Comparison of ENCODE assay signal across 8 cellular contexts in the genomic region with DNA sequence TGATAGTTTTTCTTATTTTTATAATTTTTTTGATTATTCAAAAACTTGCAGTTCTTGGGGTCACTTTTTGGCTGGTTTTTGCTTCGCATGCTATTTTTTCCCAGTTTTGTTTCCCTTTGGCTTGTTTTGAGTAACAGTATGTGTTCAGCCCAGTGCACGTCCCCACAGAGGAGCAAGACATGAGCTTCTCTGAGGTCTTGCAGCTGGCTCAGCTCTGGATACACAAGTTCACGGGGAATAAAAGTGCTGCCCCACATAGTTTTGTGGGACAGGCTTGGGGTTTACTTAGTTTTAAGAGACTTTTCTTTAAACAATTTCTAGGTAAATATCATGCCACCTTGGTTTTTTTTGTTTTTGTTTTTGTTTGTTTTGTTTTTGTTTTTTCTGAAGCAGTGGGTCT.
"Had no signal": no experiment of that assay in that cellular context is flagged by ENCODE, and none has a peak within 500 bp of the region (broad histone marks: within the 10 kb centered on the region; RNA-seq: fewer than 3 reads in every experiment).

No MANE protein-coding gene starts in this region.

- ATAC-seq: HCT116, K562 had no signal

- H3K4me3 Mint-ChIP-seq: HFFc6 had no signal

- H3K27ac ChIP-seq: GM23248 had no signal

- H3K36me3 ChIP-seq: HAP-1 had no signal

- H2AFZ ChIP-seq: GM23248 had no signal

- H3K9ac ChIP-seq: GM23248 had no signal

- H3K4me1 ChIP-seq: HAP-1 had no signal

- H3K4me3 ChIP-seq: GM23248, HAP-1, K562 had no signal

- H3K27ac Mint-ChIP-seq: HFFc6 had no signal

- DNase-seq: GM23248, GOT3, H7, HFFc6, IMR-90 had no signal

- H3K9me3 ChIP-seq: HAP-1 had no signal
